ENCODE assay signal across 28 cellular contexts in the genomic region with DNA sequence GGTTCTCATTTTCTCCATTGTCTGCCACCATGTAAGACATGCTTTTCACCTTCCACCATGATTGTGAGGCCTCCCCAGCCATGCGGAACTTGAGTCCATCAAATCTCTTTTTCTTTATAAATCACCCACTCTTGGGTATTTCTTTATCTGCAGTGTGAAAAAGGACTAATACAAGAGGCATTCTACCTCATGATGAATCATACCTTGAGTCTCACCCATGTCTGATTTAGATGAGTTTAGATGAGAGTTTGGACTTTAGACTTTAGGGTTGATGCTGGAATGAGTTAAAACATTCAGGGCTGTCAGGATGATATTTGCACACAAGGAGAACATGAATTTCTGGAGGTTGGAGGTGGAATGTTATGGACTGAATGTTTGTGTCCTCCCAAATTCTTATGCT.
"Had no signal": no experiment of that assay in that cellular context is flagged by ENCODE, and none has a peak within 500 bp of the region (broad histone marks: within the 10 kb centered on the region; RNA-seq: fewer than 3 reads in every experiment).

No MANE protein-coding gene starts in this region.

- H3K27ac ChIP-seq: colonic mucosa, epithelial cell of prostate, foreskin keratinocyte, gastroesophageal sphincter, heart left ventricle, hepatocyte, left lung, lower lobe of right lung had no signal

- H3K27me3 Mint-ChIP-seq: dendritic cell treated with granulocyte-macrophage colony-stimulating factor and Interleukin-4, amounts not matched to agents 40 ng/mL and 50 ng/mL, for 4 days; effector memory CD8-positive, alpha-beta T cell; naive B cell had no signal

- H3K9me3 ChIP-seq: colonic mucosa, lower lobe of right lung had no signal

- DNase-seq: colonic mucosa; cortex of kidney; effector CD8-positive, alpha-beta T cell; effector memory CD8-positive, alpha-beta T cell; endodermal cell; erythroblast; foreskin keratinocyte; heart left ventricle; hypothalamus; immature natural killer cell; islet precursor cell; kidney; kidney glomerular epithelial cell; left cardiac atrium; left lung; left ventricle myocardium superior; lower lobe of right lung; mesenchymal stem cell; mucosa of descending colon; naive B cell had no signal

- ATAC-seq: effector memory CD8-positive, alpha-beta T cell; esophagus mucosa; foreskin keratinocyte; gastroesophageal sphincter; heart left ventricle; left cardiac atrium; left lung; left ventricle myocardium superior; lower lobe of right lung; mucosa of descending colon had no signal

- H3K4me3 Mint-ChIP-seq: dendritic cell treated with granulocyte-macrophage colony-stimulating factor and Interleukin-4, amounts not matched to agents 40 ng/mL and 50 ng/mL, for 4 days; effector memory CD8-positive, alpha-beta T cell; endodermal cell; immature natural killer cell; mesothelial cell of epicardium; naive B cell had no signal

- H3K4me1 ChIP-seq: colonic mucosa, foreskin keratinocyte, gastroesophageal sphincter, heart left ventricle, left lung, lower lobe of right lung had no signal

- H2AFZ ChIP-seq: hepatocyte had no signal

- H3K4me1 Mint-ChIP-seq: endodermal cell, immature natural killer cell, mesothelial cell of epicardium, naive B cell had no signal

- H3K79me2 ChIP-seq: hepatocyte had no signal

- H3K36me3 ChIP-seq: colonic mucosa, gastroesophageal sphincter, heart left ventricle, left lung, lower lobe of right lung had no signal

- H3K27ac Mint-ChIP-seq: dendritic cell treated with granulocyte-macrophage colony-stimulating factor and Interleukin-4, amounts not matched to agents 40 ng/mL and 50 ng/mL, for 4 days; effector memory CD8-positive, alpha-beta T cell; endodermal cell; immature natural killer cell; mesothelial cell of epicardium had no signal

- H3K36me3 Mint-ChIP-seq: immature natural killer cell, mesothelial cell of epicardium, naive B cell had no signal

- H3K4me3 ChIP-seq: colonic mucosa, gastroesophageal sphincter, heart left ventricle, hepatocyte, left lung, lower lobe of right lung, mucosa of descending colon had no signal

- FAIRE-seq: endometrium, frontal cortex, kidney had no signal

- H3K4me2 ChIP-seq: hepatocyte had no signal

- H3K27me3 ChIP-seq: colonic mucosa, foreskin keratinocyte, gastroesophageal sphincter, heart left ventricle, hepatocyte, left lung had no signal
